Comparison of ENCODE assay signal across 8 cellular contexts in the genomic region with DNA sequence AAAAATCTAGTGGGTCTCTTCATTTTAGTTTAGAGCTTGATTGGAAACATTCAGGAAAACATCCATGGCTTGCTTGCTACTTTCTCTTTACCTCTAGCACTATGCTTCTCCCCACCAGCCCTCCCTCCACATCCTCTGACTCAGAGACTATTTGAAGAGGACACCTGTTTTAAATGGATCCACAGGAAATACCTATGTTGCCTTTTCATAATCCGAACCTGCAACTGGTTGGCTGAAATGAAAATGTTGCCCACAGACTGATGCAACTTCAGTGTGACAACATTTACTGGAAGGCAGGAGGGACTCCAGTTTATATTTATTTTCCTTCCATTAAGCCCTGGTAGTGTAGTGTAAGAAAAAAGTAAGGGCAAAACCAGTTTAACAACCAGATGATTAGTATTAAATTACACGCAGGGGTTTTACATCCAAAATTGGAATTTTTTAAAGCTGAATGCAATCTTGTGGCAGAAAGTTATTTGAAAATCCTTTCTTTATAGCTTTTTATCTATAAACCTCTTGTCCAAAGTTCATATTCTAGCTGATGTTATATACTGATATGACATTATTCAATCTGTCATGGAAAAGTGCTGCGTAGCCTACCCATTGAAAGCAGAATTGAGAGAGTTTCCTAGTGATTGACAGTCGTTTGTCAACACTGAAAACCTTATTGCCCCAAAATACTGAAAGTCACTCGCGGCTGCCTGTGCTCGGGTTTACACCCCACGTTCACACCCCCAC. TPM values are rescaled to one million over a fixed set of nuclear protein-coding genes. Genes with fewer than 3 reads are reported as not detected.
DNase-seq lines count a peak whose midpoint lies in the region; ATAC-seq and TF ChIP-seq lines count a peak whose summit lies in the region.

No MANE protein-coding gene starts in this region.

- peak; percentile 57 for ATAC-seq in CD4-positive, CD25-positive, alpha-beta regulatory T cell (ENCODE audit: low read depth in 2 of 2)

- peak overlapping the region; percentile 88 to 98 (median 95) for H3K4me3 Mint-ChIP-seq in CD4-positive, CD25-positive, alpha-beta regulatory T cell

- peaks cover 16% of the 10 kb centered on the region for H3K4me1 ChIP-seq in CD4-positive, CD25-positive, alpha-beta regulatory T cell (ENCODE audit: control insufficient read depth, insufficient read depth, low read length, poor library complexity, severe bottlenecking)
- H3K4me1 ChIP-seq in PC-9 (replicated peaks; ENCODE audit: insufficient read depth), result peaks cover 45% of the 10 kb centered on the region
- H3K4me1 ChIP-seq in mammary epithelial cell (ENCODE audit: insufficient read depth, low read length), result peaks cover 42% of the 10 kb centered on the region

- POLR2A ChIA-PET in PC-9 (lab: Charles Lee; ENCODE audit: unreplicated experiment), result interaction anchor here (0.5 to 0.7 kb wide), 4 partner anchors 16 to 256 kb away, joined by 3 to 6 read pairs (median 4); no protein-coding TSS in a partner anchor

- H3K9ac ChIP-seq in mammary epithelial cell (ENCODE audit: insufficient read depth, low read length), result peak overlapping the region; percentile 96

- dilution Hi-C loops in mammary epithelial cell (cut with HindIII; ENCODE audit: low sequenced_read_pairs), result no loop called here

- H3K9me2 ChIP-seq in PC-9 (ENCODE audit: insufficient read depth), result no peaks in the 10 kb centered on the region

- peaks cover 0 to 1% (median 0%) of the 10 kb centered on the region in 7 donors for H3K9me3 Mint-ChIP-seq in CD4-positive, CD25-positive, alpha-beta regulatory T cell

- peaks cover 37% of the 10 kb centered on the region for H3K79me2 ChIP-seq in PC-9 (ENCODE audit: low read depth)
- H3K79me2 ChIP-seq in mammary epithelial cell (ENCODE audit: insufficient read depth, low read length), result peaks cover 39% of the 10 kb centered on the region

- peaks cover 3% of the 10 kb centered on the region for H3K27me3 ChIP-seq in CD4-positive, CD25-positive, alpha-beta regulatory T cell (ENCODE audit: control insufficient read depth, insufficient read depth, low read length)
- H3K27me3 ChIP-seq in PC-9 (ENCODE audit: insufficient read depth, low read depth) (no peaks in the 10 kb centered on the region), mammary epithelial cell (ENCODE audit: insufficient read depth, low read length) (no peaks in the 10 kb centered on the region)

- H3K36me3 Mint-ChIP-seq in CD4-positive, CD25-positive, alpha-beta regulatory T cell, result no peaks in the 10 kb centered on the region

- peak overlapping the region; percentile 81 for H3K4me2 ChIP-seq in PC-9
- H3K4me2 ChIP-seq in mammary epithelial cell (ENCODE audit: insufficient read depth, low read depth, low read length), result peak overlapping the region; percentile 90

- H3K27me3 Mint-ChIP-seq in CD4-positive, CD25-positive, alpha-beta regulatory T cell, result peaks cover 23% of the 10 kb centered on the region

- peak overlapping the region; percentile 91 to 98 (median 97) for H3K27ac Mint-ChIP-seq in CD4-positive, CD25-positive, alpha-beta regulatory T cell

- WGBS in mammary epithelial cell (ENCODE audit: low coverage, missing lambda C conversion rate), result 0% methylated on average over 4 of the region's 8 CpGs

- peak in 2 of 3 donors; percentile 28 to 69 for DNase-seq in CD4-positive, CD25-positive, alpha-beta regulatory T cell
- peak; percentile 89 for DNase-seq in H4 (ENCODE audit: low spot score)
- peak; percentile 64 to 95 for DNase-seq in PC-9
- DNase-seq in mammary epithelial cell, result peak; percentile 97
- DNase-seq in kidney tubule cell (ENCODE audit: low spot score), result peak; percentile 95
- peak in 2 of 3 donors; percentile 11 to 20 for DNase-seq in stimulated activated CD4-positive, alpha-beta T cell treated with anti-CD3 and anti-CD28 coated beads, TNF-alpha, amount 100 ng/mL, for 48 hours (ENCODE audit: low read depth in 3 of 3)
- DNase-seq in amygdala (lab: John Stamatoyannopoulos, UW), result no peak
- DNase-seq in 8988T, result no peak

- H3K36me3 ChIP-seq in CD4-positive, CD25-positive, alpha-beta regulatory T cell (ENCODE audit: control insufficient read depth, insufficient read depth, low read length), result no peaks in the 10 kb centered on the region
- H3K36me3 ChIP-seq in PC-9 (ENCODE audit: low read depth) (no peaks in the 10 kb centered on the region), mammary epithelial cell (ENCODE audit: insufficient read depth, low read length) (no peaks in the 10 kb centered on the region)

- H2AFZ ChIP-seq in PC-9 (peak overlapping the region; percentile 83), mammary epithelial cell (ENCODE audit: low read depth, low read length) (peak overlapping the region; percentile 84)

- no peak for TF ChIP-seq CTCF in PC-9 (conservative IDR thresholded peaks at IDR 0.05)
- TF ChIP-seq CTCF in mammary epithelial cell (conservative IDR thresholded peaks at IDR 0.05 in 1 of 2, IDR thresholded peaks at IDR 0.05 in 1 of 2; ENCODE audit: extremely low read depth in 1 of 2, insufficient read depth in 1 of 2, low read depth in 1 of 2, low read length in 2 of 2), result no peak

- in situ Hi-C loops in mammary epithelial cell (cut with MboI; ENCODE audit: low sequenced_read_pairs in 2 of 2), result loop anchor here (10.0 kb wide), 2 partner anchors 105 to 115 kb away; partner anchors contain the start of gene HIVEP2 (in 1 of the 2)

- CTCF ChIA-PET in PC-9 (lab: Charles Lee), result no interaction called here
- CTCF ChIA-PET in mammary epithelial cell (lab: Charles Lee; ENCODE audit: low non-redundant PET), result no interaction called here

- intact Hi-C loops in PC-9 (cut with micrococcal nuclease; ENCODE audit: unreplicated experiment) (loop anchor here (1.0 to 10.0 kb wide), 11 partner anchors 112 to 913 kb away; partner anchors contain the start of genes NMBR and VTA1), mammary epithelial cell (cut with micrococcal nuclease) (loop anchor here (1.0 to 10.0 kb wide), 7 partner anchors 113 to 495 kb away; no protein-coding TSS in a partner anchor)

- BruUV-seq in PC-9 (replicated peaks; lab: Mats Ljungman, UMichigan), result TSS peak; percentile 73
- TSS peak; percentile 84 for BruUV-seq in mammary epithelial cell (replicated peaks; lab: Mats Ljungman, UMichigan)

- H4K20me1 ChIP-seq in PC-9 (ENCODE audit: insufficient read depth) (no peaks in the 10 kb centered on the region), mammary epithelial cell (ENCODE audit: insufficient read depth, low read length) (no peaks in the 10 kb centered on the region)

- peak overlapping the region; percentile 78 for H3K27ac ChIP-seq in CD4-positive, CD25-positive, alpha-beta regulatory T cell (ENCODE audit: insufficient read depth, low read length, poor library complexity, severe bottlenecking)
- H3K27ac ChIP-seq in PC-9 (peak overlapping the region; percentile 97), mammary epithelial cell (ENCODE audit: insufficient read depth, low read depth, low read length) (peak overlapping the region; percentile 98)

- no peaks in the 10 kb centered on the region for H3K9me3 ChIP-seq in CD4-positive, CD25-positive, alpha-beta regulatory T cell (ENCODE audit: control insufficient read depth in 2 of 2, low read length in 2 of 2)
- H3K9me3 ChIP-seq in PC-9 (ENCODE audit: insufficient read depth, low read depth), result peaks cover 4% of the 10 kb centered on the region; the same call in 1 of the 2 replicates
- H3K9me3 ChIP-seq in mammary epithelial cell (replicated peaks; ENCODE audit: insufficient read depth, low read length), result no peaks in the 10 kb centered on the region

- peaks cover 16 to 41% (median 20%) of the 10 kb centered on the region in 4 donors for H3K4me1 Mint-ChIP-seq in CD4-positive, CD25-positive, alpha-beta regulatory T cell

- peaks cover 21% of the 10 kb centered on the region for H3F3A ChIP-seq in PC-9 (ENCODE audit: insufficient read depth, low read depth)

- H3K4me3 ChIP-seq in CD4-positive, CD25-positive, alpha-beta regulatory T cell (ENCODE audit: low read depth, low read length), result peak overlapping the region; percentile 83
- H3K4me3 ChIP-seq in PC-9, result peak overlapping the region; percentile 66
- H3K4me3 ChIP-seq in mammary epithelial cell (replicated peaks in 1 of 3; ENCODE audit: insufficient read depth in 1 of 3, low read depth in 2 of 3, low read length in 3 of 3), result peak overlapping the region; percentile 65 to 88 (median 66)

RNA-seq across cellular contexts. Expression of gene AIG1, which starts 0.9 kb away (rescaled TPM):
- 4.2 TPM for total RNA-seq in CD4-positive, CD25-positive, alpha-beta regulatory T cell
- 10 to 100 TPM in 3 of 4 donors, 1 to 10 TPM in 1; 7.5 to 19.6 (median 15.6) TPM for polyA plus RNA-seq in CD4-positive, CD25-positive, alpha-beta regulatory T cell
- 63.6 and 71.0 TPM in 2 replicates for total RNA-seq in H4 (2014; rRNA removed; shearing (Covaris generic))
- total RNA-seq in PC-9 (2021) (37.7 and 46.6 TPM in 2 replicates), mammary epithelial cell (100 to 1,000 TPM in 1 of 2 donors, 10 to 100 TPM in 1; 93.9 to 113 TPM)
- 93.8 TPM for polyA plus RNA-seq in mammary epithelial cell
- polyA minus RNA-seq in mammary epithelial cell, result 135 TPM

Comparison
In these comparisons a context has a peak if more than half of its experiments do, and no peak if none do; other contexts are left out.
1. DNase-seq: peak in CD4-positive, CD25-positive, alpha-beta regulatory T cell (2 of 3), H4 (single experiment), PC-9 (2 of 2), mammary epithelial cell (single experiment), kidney tubule cell (single experiment) and stimulated activated CD4-positive, alpha-beta T cell treated with anti-CD3 and anti-CD28 coated beads, TNF-alpha, amount 100 ng/mL, for 48 hours (2 of 3); none in amygdala (0 of 56) and 8988T (single experiment).
2. Peak in every context shown above with its lines, with median percentiles within 50 percentile points of each other: H3K27ac ChIP-seq and H3K4me3 ChIP-seq.